In genomic region chr18:26813043-26813442, GRCh38 we compare ENCODE assay signal across 8 cellular contexts. TPM values are rescaled to one million over a fixed set of nuclear protein-coding genes. Genes with fewer than 3 reads are reported as not detected.
A peak's percentile ranks its signal among the peaks of the same experiment; 100 is the strongest.
DNase-seq lines count a peak whose midpoint lies in the region; ATAC-seq, FAIRE-seq and TF ChIP-seq lines count a peak whose summit lies in the region.

No MANE protein-coding gene starts in this region.

- no peaks in the 10 kb centered on the region for H3K4me1 ChIP-seq in gastrocnemius medialis
- H3K4me1 ChIP-seq in sigmoid colon = no peaks in the 10 kb centered on the region

- H3K36me3 ChIP-seq in GM06990 (ENCODE audit: control insufficient read depth, insufficient read depth, low read length) (no peaks in the 10 kb centered on the region), gastrocnemius medialis (no peaks in the 10 kb centered on the region), sigmoid colon (no peaks in the 10 kb centered on the region)

- peak; percentile 16 for DNase-seq in GM06990 (ENCODE audit: extremely low read depth, insufficient read length)
- DNase-seq in NOMO-1 treated with dmso at 0.1 percent for 144 hours (lab: John Stamatoyannopoulos, UW; ENCODE audit: unreplicated experiment) = peak; percentile 10
- peak; percentile 6 to 13 for DNase-seq in frontal cortex (ENCODE audit: low spot score in 2 of 2)
- peak in 1 of 2 donors; percentile 30 for DNase-seq in gastrocnemius medialis
- DNase-seq in sigmoid colon = no peak
- no peak for DNase-seq in activated CD4-positive, alpha-beta memory T cell treated with anti-CD3 and anti-CD28 coated beads, Interleukin-2, amount 10 ng/mL, durations not matched to agents 7 days and 5 days
- DNase-seq in natural killer cell = no peak

- POLR2A ChIA-PET in activated CD4-positive, alpha-beta memory T cell treated with anti-CD3 and anti-CD28 coated beads, Interleukin-2, amount 10 ng/mL, durations not matched to agents 7 days and 5 days (lab: Charles Lee) = no interaction called here

- WGBS in sigmoid colon, 2 donors = 35 to 62% methylated on average over 1 of the region's 1 CpG

- TF ChIP-seq POLR2A in gastrocnemius medialis (IDR thresholded peaks at IDR 0.05) = no peak
- no peak for TF ChIP-seq POLR2A in sigmoid colon (IDR thresholded peaks at IDR 0.05)

- ATAC-seq in HG02798 (IDR thresholded peaks at IDR 0.05; ENCODE audit: poor library complexity, unreplicated experiment) = peak; percentile 57
- ATAC-seq in gastrocnemius medialis = peak; percentile 53 to 73
- ATAC-seq in natural killer cell = no peak

- H3K27ac Mint-ChIP-seq in activated CD4-positive, alpha-beta memory T cell treated with anti-CD3 and anti-CD28 coated beads, Interleukin-2, amount 10 ng/mL, durations not matched to agents 7 days and 5 days = no peak overlapping the region
- H3K27ac Mint-ChIP-seq in natural killer cell = no peak overlapping the region

- in situ Hi-C loops in gastrocnemius medialis (cut with MboI; ENCODE audit: low sequenced_read_pairs in 4 of 4) = loop anchor here in 2 of 4 donors (5.0 to 25.0 kb wide), 2 partner anchors 194 to 774 kb away; no protein-coding TSS in a partner anchor

- H3K27me3 Mint-ChIP-seq in activated CD4-positive, alpha-beta memory T cell treated with anti-CD3 and anti-CD28 coated beads, Interleukin-2, amount 10 ng/mL, durations not matched to agents 7 days and 5 days = no peaks in the 10 kb centered on the region
- no peaks in the 10 kb centered on the region for H3K27me3 Mint-ChIP-seq in natural killer cell (ENCODE audit: low read depth in 2 of 2)

- CTCF ChIA-PET in activated CD4-positive, alpha-beta memory T cell treated with anti-CD3 and anti-CD28 coated beads, Interleukin-2, amount 10 ng/mL, durations not matched to agents 7 days and 5 days (lab: Charles Lee) = no interaction called here

- peaks cover 0 to 1% (median 0%) of the 10 kb centered on the region in 3 donors for H3K9me3 ChIP-seq in gastrocnemius medialis
- H3K9me3 ChIP-seq in sigmoid colon = no peaks in the 10 kb centered on the region

- intact Hi-C loops in gastrocnemius medialis (cut with DNase I; ENCODE audit: low total_unique reads) (loop anchor here (2.0 to 10.0 kb wide), 3 partner anchors 152 to 782 kb away; no protein-coding TSS in a partner anchor), sigmoid colon (cut with DNase I) (loop anchor here (10.0 kb wide), 1 partner anchor 192 kb away; no protein-coding TSS in a partner anchor), natural killer cell (cut with micrococcal nuclease) (no loop called here)

- H3K27ac ChIP-seq in gastrocnemius medialis (no peak overlapping the region), sigmoid colon (no peak overlapping the region)

- TF ChIP-seq CTCF in GM06990 (IDR thresholded peaks at IDR 0.05; ENCODE audit: insufficient read depth, low read length, poor library complexity, severe bottlenecking) (peak; percentile 50), gastrocnemius medialis (IDR thresholded peaks at IDR 0.05 in 4 of 5, conservative IDR thresholded peaks at IDR 0.05 in 1 of 5) (peak in 4 of 5 experiments; percentile 14 to 61 (median 44)), sigmoid colon (IDR thresholded peaks at IDR 0.05) (peak in 2 of 4 experiments; percentile 22 to 23), natural killer cell (IDR thresholded peaks at IDR 0.05) (no peak)

- H3K27me3 ChIP-seq in GM06990 (replicated peaks; ENCODE audit: control insufficient read depth, insufficient read depth, low read length) = no peaks in the 10 kb centered on the region
- no peaks in the 10 kb centered on the region for H3K27me3 ChIP-seq in gastrocnemius medialis
- no peaks in the 10 kb centered on the region for H3K27me3 ChIP-seq in sigmoid colon

- H3K4me3 Mint-ChIP-seq in activated CD4-positive, alpha-beta memory T cell treated with anti-CD3 and anti-CD28 coated beads, Interleukin-2, amount 10 ng/mL, durations not matched to agents 7 days and 5 days = no peak overlapping the region
- no peak overlapping the region for H3K4me3 Mint-ChIP-seq in natural killer cell

- H3K4me1 Mint-ChIP-seq in activated CD4-positive, alpha-beta memory T cell treated with anti-CD3 and anti-CD28 coated beads, Interleukin-2, amount 10 ng/mL, durations not matched to agents 7 days and 5 days = no peaks in the 10 kb centered on the region
- no peaks in the 10 kb centered on the region for H3K4me1 Mint-ChIP-seq in natural killer cell

- H3K9me3 Mint-ChIP-seq in activated CD4-positive, alpha-beta memory T cell treated with anti-CD3 and anti-CD28 coated beads, Interleukin-2, amount 10 ng/mL, durations not matched to agents 7 days and 5 days = peaks cover 14% of the 10 kb centered on the region
- H3K9me3 Mint-ChIP-seq in natural killer cell = peaks cover 12 to 23% of the 10 kb centered on the region in 2 donors

- H3K4me3 ChIP-seq in GM06990 (replicated peaks; ENCODE audit: low read depth, low read length) (no peak overlapping the region), gastrocnemius medialis (no peak overlapping the region), sigmoid colon (no peak overlapping the region)

- no peak for TF ChIP-seq EP300 in sigmoid colon (IDR thresholded peaks at IDR 0.05)

- FAIRE-seq in frontal cortex (lab: Jason Lieb, UNC) = no peak

- H3K36me3 Mint-ChIP-seq in activated CD4-positive, alpha-beta memory T cell treated with anti-CD3 and anti-CD28 coated beads, Interleukin-2, amount 10 ng/mL, durations not matched to agents 7 days and 5 days (ENCODE audit: low read depth) = no peaks in the 10 kb centered on the region
- H3K36me3 Mint-ChIP-seq in natural killer cell = peaks cover 2% of the 10 kb centered on the region

RNA-seq across cellular contexts. Expression of gene AQP4, which starts 52.5 kb away (rescaled TPM):
- total RNA-seq in frontal cortex (57.9 TPM), gastrocnemius medialis (10 to 100 TPM in 3 of 4 donors, 1 to 10 TPM in 1; 9.9 to 24.9 (median 15.3) TPM), sigmoid colon (1 to 10 TPM in 1 of 4 donors, under 1 TPM in 3; 0.27 to 1.8 (median 0.66) TPM), natural killer cell (not detected)
- 1 to 10 TPM in 1 of 3 donors, under 1 TPM in 1, not detected in 1; 0.25 to 1.2 TPM for polyA plus RNA-seq in sigmoid colon
- not detected for total RNA-seq in activated CD4-positive, alpha-beta memory T cell treated with anti-CD3 and anti-CD28 coated beads, Interleukin-2, amount 10 ng/mL, durations not matched to agents 7 days and 5 days

Comparison
In these comparisons a context has a peak if more than half of its experiments do, and no peak if none do; other contexts are left out.
1. DNase-seq: peak in GM06990 (single experiment), NOMO-1 treated with dmso at 0.1 percent for 144 hours (single experiment) and frontal cortex (2 of 2); none in sigmoid colon (single experiment), activated CD4-positive, alpha-beta memory T cell treated with anti-CD3 and anti-CD28 coated beads, Interleukin-2, amount 10 ng/mL, durations not matched to agents 7 days and 5 days (single experiment) and natural killer cell (single experiment).
2. ATAC-seq: peak in HG02798 (single experiment) and gastrocnemius medialis (2 of 2); none in natural killer cell (0 of 3).